8 cellular contexts compared by ENCODE assay signal in genomic region chr19:53977429-53977990, GRCh38. TPM values are rescaled to one million over a fixed set of nuclear protein-coding genes. Genes with fewer than 3 reads are reported as not detected.
DNase-seq lines count a peak whose midpoint lies in the region; ATAC-seq and TF ChIP-seq lines count a peak whose summit lies in the region.

No MANE protein-coding gene starts in this region.

- peak; percentile 71 to 95 (median 88) for ATAC-seq in natural killer cell
- ATAC-seq in HG02588 (IDR thresholded peaks at IDR 0.05; ENCODE audit: unreplicated experiment): no peak

- H3K9me3 ChIP-seq in BE2C (peaks cover 3% of the 10 kb centered on the region; the same call in 1 of the 2 replicates), stomach (peaks cover 0 to 7% (median 1%) of the 10 kb centered on the region in 4 donors)

- DNase-seq in BE2C (peak; percentile 78), HT-29 (ENCODE audit: low spot score) (peak; percentile 94), RKO (ENCODE audit: low spot score) (peak; percentile 93), fibroblast of the conjunctiva (ENCODE audit: low read depth) (peak; percentile 71), natural killer cell (peak; percentile 51), stomach (peak; percentile 69)
- DNase-seq in activated T-helper 9 cell treated with anti-CD3 and anti-CD28 coated beads, Interleukin-2, amount 50 U/mL, for 16 hours (ENCODE audit: low read depth): peak; percentile 31

- no peaks in the 10 kb centered on the region for H3K36me3 ChIP-seq in BE2C
- H3K36me3 ChIP-seq in stomach: no peaks in the 10 kb centered on the region

- H3K9me3 Mint-ChIP-seq in natural killer cell: peaks cover 0 to 4% of the 10 kb centered on the region in 2 donors

- H3K4me3 ChIP-seq in BE2C (ENCODE audit: low read depth, low read length) (no peak overlapping the region), stomach (peak overlapping the region; percentile 11 to 33 (median 22))

- H3K27me3 Mint-ChIP-seq in natural killer cell (ENCODE audit: low read depth in 2 of 2): peaks cover 36 to 43% of the 10 kb centered on the region in 2 donors

- TF ChIP-seq POLR2A in stomach (IDR thresholded peaks at IDR 0.05): no peak

- intact Hi-C loops in natural killer cell (cut with micrococcal nuclease): no loop called here
- intact Hi-C loops in stomach (cut with DNase I; ENCODE audit: low total_unique reads): no loop called here

- no peak overlapping the region for H3K27ac ChIP-seq in stomach

- peaks cover 11% of the 10 kb centered on the region for H3K36me3 Mint-ChIP-seq in natural killer cell

- H3K4me3 Mint-ChIP-seq in natural killer cell: peak overlapping the region; percentile 82

- WGBS in stomach, 5 donors: 2 to 7% (median 4%) methylated on average over 9 of the region's 9 CpGs

- TF ChIP-seq EP300 in stomach (IDR thresholded peaks at IDR 0.05): no peak

- H3K27ac Mint-ChIP-seq in natural killer cell: no peak overlapping the region

- H3K4me1 Mint-ChIP-seq in natural killer cell: peaks cover 5 to 26% of the 10 kb centered on the region in 2 donors

- H3K27me3 ChIP-seq in BE2C (peaks cover 3% of the 10 kb centered on the region; the same call in 1 of the 2 replicates), stomach (peaks cover 21 to 96% (median 59%) of the 10 kb centered on the region in 3 donors)

- H3K4me1 ChIP-seq in BE2C (no peaks in the 10 kb centered on the region), stomach (peaks cover 11 to 46% (median 30%) of the 10 kb centered on the region in 4 donors)

- TF ChIP-seq CTCF in BE2C (IDR thresholded peaks at IDR 0.05; ENCODE audit: low read depth, low read length) (no peak), natural killer cell (IDR thresholded peaks at IDR 0.05) (no peak), stomach (IDR thresholded peaks at IDR 0.05) (no peak)

RNA-seq across cellular contexts. Expression of gene CACNG6, which starts 13.9 kb away (rescaled TPM):
- polyA plus RNA-seq in BE2C (2012; ENCODE audit: insufficient read depth, insufficient read length, low read depth): not detected
- total RNA-seq in HT-29 (2014; rRNA removed; shearing (Covaris generic)): 0.99 and 2.3 TPM in 2 replicates
- total RNA-seq in natural killer cell (10 to 100 TPM in 1 of 3 donors, not detected in 2; 11.5 TPM), stomach (under 1 TPM in 1 of 5 donors, not detected in 4; 0.58 TPM)
- polyA plus RNA-seq in stomach: under 1 TPM in 2 of 3 donors, not detected in 1; 0.13 to 0.46 TPM

RNA-seq across cellular contexts. Expression of gene CACNG8, which starts 14.8 kb away (rescaled TPM):
- 0.88 TPM for polyA plus RNA-seq in BE2C (2012; ENCODE audit: insufficient read depth, insufficient read length, low read depth)
- total RNA-seq in HT-29 (2014; rRNA removed; shearing (Covaris generic)): 0.10 and 0.86 TPM in 2 replicates
- total RNA-seq in natural killer cell (1 to 10 TPM in 1 of 3 donors, not detected in 2; 2.3 TPM), stomach (under 1 TPM in 2 of 5 donors, not detected in 3; under 0.01 to 0.45 TPM)
- polyA plus RNA-seq in stomach: under 1 TPM in 2 of 3 donors, not detected in 1; under 0.01 to 0.03 TPM

Comparison
In these comparisons a context has a peak if more than half of its experiments do, and no peak if none do; other contexts are left out.
1. DNase-seq: peak in every context shown above with its lines; median percentile 94 in HT-29; 93 in RKO; 78 in BE2C; 71 in fibroblast of the conjunctiva; 69 in stomach; 51 in natural killer cell; 31 in activated T-helper 9 cell treated with anti-CD3 and anti-CD28 coated beads, Interleukin-2, amount 50 U/mL, for 16 hours.